1 cellular context compared by ENCODE assay signal in genomic region chr13:75478659-75479058, GRCh38.
TF ChIP-seq lines count a peak whose summit lies in the region.

No MANE protein-coding gene starts in this region.

TF ChIP-seq in GM12878, 131 proteins besides CTCF, POLR2A, EP300 and RAD21:
- TF ChIP-seq IKZF1 (conservative IDR thresholded peaks at IDR 0.05) = no peak
- TF ChIP-seq IRF5 (IDR thresholded peaks at IDR 0.05; ENCODE audit: borderline replicate concordance) = no peak
- no peak for TF ChIP-seq PAX5 (IDR thresholded peaks at IDR 0.05; ENCODE audit: borderline replicate concordance, low read depth, low read length)
- TF ChIP-seq E2F8 (IDR thresholded peaks at IDR 0.05; ENCODE audit: low read depth, partially characterized antibody) = no peak
- TF ChIP-seq SUPT20H (IDR thresholded peaks at IDR 0.05; ENCODE audit: borderline replicate concordance, control insufficient read depth, low read depth, low read length) = no peak
- no peak for TF ChIP-seq ZNF622 (IDR thresholded peaks at IDR 0.05)
- TF ChIP-seq GABPA (IDR thresholded peaks at IDR 0.05; ENCODE audit: low read depth) = no peak
- TF ChIP-seq TAF1 (IDR thresholded peaks at IDR 0.05; ENCODE audit: borderline replicate concordance, low read depth, low read length) = no peak
- no peak for TF ChIP-seq POU2F2 (IDR thresholded peaks at IDR 0.05; ENCODE audit: borderline replicate concordance, low read depth, low read length)
- TF ChIP-seq SMAD1 (IDR thresholded peaks at IDR 0.05; ENCODE audit: low read depth, partially characterized antibody) = no peak
- TF ChIP-seq ESRRA (IDR thresholded peaks at IDR 0.05; ENCODE audit: low read length) = no peak
- TF ChIP-seq REST (IDR thresholded peaks at IDR 0.05; ENCODE audit: low read depth, low read length) = no peak
- no peak for TF ChIP-seq ETV6 (conservative IDR thresholded peaks at IDR 0.05 in 1 of 2, IDR thresholded peaks at IDR 0.05 in 1 of 2; ENCODE audit: borderline replicate concordance in 1 of 2, low read depth in 1 of 2)
- no peak for TF ChIP-seq KAT2A (conservative IDR thresholded peaks at IDR 0.05; ENCODE audit: control insufficient read depth, low read depth, low read length)
